Comparison of ENCODE assay signal across 20 cellular contexts in the genomic region with DNA sequence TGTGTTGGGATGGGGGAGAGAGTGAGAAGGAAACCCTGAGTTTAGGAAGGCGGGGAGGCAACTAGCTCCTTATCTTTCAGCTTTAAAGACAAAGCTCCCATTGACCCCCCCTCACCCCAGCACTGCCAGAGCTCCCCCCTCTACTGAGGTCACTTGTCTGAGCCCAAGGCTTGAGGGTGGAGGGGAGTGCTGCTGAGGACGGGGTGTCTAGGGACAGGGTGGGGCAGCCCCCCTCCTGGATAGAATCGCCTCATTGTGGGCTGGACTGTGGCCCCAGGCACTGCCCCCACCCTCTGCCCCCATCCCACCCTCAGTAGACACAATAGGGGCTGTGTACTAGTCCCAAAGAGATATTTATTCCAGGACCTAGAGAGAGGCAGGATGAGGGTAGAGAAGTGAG. TPM values are rescaled to one million over a fixed set of nuclear protein-coding genes. Genes with fewer than 3 reads are reported as not detected.
DNase-seq lines count a peak whose midpoint lies in the region; ATAC-seq and FAIRE-seq lines count a peak whose summit lies in the region.
"Had no signal": no experiment of that assay in that cellular context is flagged by ENCODE, and none has a peak within 500 bp of the region (broad histone marks: within the 10 kb centered on the region; RNA-seq: fewer than 3 reads in every experiment).

No MANE protein-coding gene starts in this region.

- H3K27ac ChIP-seq in SJCRH30: no peak overlapping the region
- H3K27ac ChIP-seq in small intestine (ENCODE audit: low read depth in 1 of 2, low read length in 1 of 2): peak overlapping the region; percentile 77 to 98
- H3K27ac ChIP-seq: foreskin keratinocyte, WERI-Rb-1 had no signal

- ATAC-seq in GM18873 (IDR thresholded peaks at IDR 0.05; ENCODE audit: low FRiP score, unreplicated experiment) (no peak), HG03175 (IDR thresholded peaks at IDR 0.05; ENCODE audit: unreplicated experiment) (no peak)
- ATAC-seq in activated naive CD4-positive, alpha-beta T cell treated with anti-CD3 and anti-CD28 coated beads, Interleukin-2, amount 50 U/mL, for 72 hours: no peak
- ATAC-seq: activated T-cell treated with anti-CD3 and anti-CD28 coated beads, Interleukin-2, amount 50 U/mL, for 72 hours; foreskin keratinocyte; natural killer cell treated with Interleukin-12 subunit alpha and Interleukin-12 subunit beta and Interleukin-15 and Interleukin-18, amount 100 ng/mL, for 72 hours had no signal

- no peaks in the 10 kb centered on the region for H3K36me3 Mint-ChIP-seq in activated naive CD4-positive, alpha-beta T cell treated with anti-CD3 and anti-CD28 coated beads, Interleukin-2, amount 50 U/mL, for 72 hours
- H3K36me3 Mint-ChIP-seq: activated naive CD8-positive, alpha-beta T cell treated with anti-CD3 and anti-CD28 coated beads, Interleukin-2, amount 10 ng/mL, durations not matched to agents 7 days and 5 days; natural killer cell treated with Interleukin-12 subunit alpha and Interleukin-12 subunit beta and Interleukin-15 and Interleukin-18, amount 100 ng/mL, for 72 hours had no signal

- H3K27ac Mint-ChIP-seq in activated naive CD4-positive, alpha-beta T cell treated with anti-CD3 and anti-CD28 coated beads, Interleukin-2, amount 50 U/mL, for 72 hours: no peak overlapping the region
- H3K27ac Mint-ChIP-seq: activated CD4-positive, alpha-beta memory T cell treated with anti-CD3 and anti-CD28 coated beads, Interleukin-2, amount 10 ng/mL, durations not matched to agents 7 days and 5 days; activated naive CD8-positive, alpha-beta T cell treated with anti-CD3 and anti-CD28 coated beads, Interleukin-2, amount 10 ng/mL, durations not matched to agents 7 days and 5 days; activated T-cell treated with anti-CD3 and anti-CD28 coated beads, Interleukin-2, amount 50 U/mL, for 72 hours; natural killer cell treated with Interleukin-12 subunit alpha and Interleukin-12 subunit beta and Interleukin-15 and Interleukin-18, amount 100 ng/mL, for 72 hours had no signal

- H3K4me1 ChIP-seq in SJCRH30 (peaks cover 25% of the 10 kb centered on the region), small intestine (ENCODE audit: control insufficient read depth in 2 of 2, insufficient read depth in 1 of 2, low read depth in 1 of 2, low read length in 1 of 2) (peaks cover 0 to 2% of the 10 kb centered on the region in 2 donors)
- H3K4me1 ChIP-seq: foreskin keratinocyte had no signal

- H3K9me3 Mint-ChIP-seq in activated naive CD4-positive, alpha-beta T cell treated with anti-CD3 and anti-CD28 coated beads, Interleukin-2, amount 50 U/mL, for 72 hours: no peaks in the 10 kb centered on the region
- H3K9me3 Mint-ChIP-seq: activated CD4-positive, alpha-beta memory T cell treated with anti-CD3 and anti-CD28 coated beads, Interleukin-2, amount 10 ng/mL, durations not matched to agents 7 days and 5 days; activated naive CD8-positive, alpha-beta T cell treated with anti-CD3 and anti-CD28 coated beads, Interleukin-2, amount 10 ng/mL, durations not matched to agents 7 days and 5 days; activated T-cell treated with anti-CD3 and anti-CD28 coated beads, Interleukin-2, amount 50 U/mL, for 72 hours; natural killer cell treated with Interleukin-12 subunit alpha and Interleukin-12 subunit beta and Interleukin-15 and Interleukin-18, amount 100 ng/mL, for 72 hours had no signal

- H3K9me3 ChIP-seq in SJCRH30 (replicated peaks) (no peaks in the 10 kb centered on the region), small intestine (ENCODE audit: control insufficient read depth, low read depth) (no peaks in the 10 kb centered on the region)
- H3K9me3 ChIP-seq: MG63 had no signal

- no peaks in the 10 kb centered on the region for H3K27me3 ChIP-seq in SJCRH30
- H3K27me3 ChIP-seq in small intestine (ENCODE audit: control insufficient read depth in 2 of 2, insufficient read depth in 2 of 2, low read length in 2 of 2): no peaks in the 10 kb centered on the region
- H3K27me3 ChIP-seq: foreskin keratinocyte, MG63 had no signal

- WGBS in small intestine, 3 donors: 21 to 45% (median 36%) methylated on average over 2 to 3 of the region's 3 CpGs

- FAIRE-seq in small intestine (lab: Jason Lieb, UNC): no peak

- H3K4me3 ChIP-seq in SJCRH30 (no peak overlapping the region), small intestine (ENCODE audit: low read depth in 1 of 2, low read length in 2 of 2) (peak overlapping the region in 1 of 2 donors; percentile 42)
- H3K4me3 ChIP-seq: MG63 had no signal

- DNase-seq in SJCRH30 (peak; percentile 11 to 27), epidermal melanocyte (ENCODE audit: insufficient read length, low spot score) (peak; percentile 72), middle frontal gyrus (ENCODE audit: extremely low spot score, low spot score) (peak; percentile 24), small intestine (no peak)
- no peak for DNase-seq in stimulated activated CD4-positive, alpha-beta T cell treated with anti-CD3 and anti-CD28 coated beads, Interleukin-4, amount 100 ng/mL, for 4 hours
- no peak for DNase-seq in activated naive CD4-positive, alpha-beta T cell treated with anti-CD3 and anti-CD28 coated beads, Interleukin-2, amount 50 U/mL, for 72 hours (ENCODE audit: low spot score in 2 of 2)
- DNase-seq: activated CD4-positive, alpha-beta memory T cell treated with anti-CD3 and anti-CD28 coated beads, Interleukin-2, amount 10 ng/mL, durations not matched to agents 7 days and 5 days; activated naive CD8-positive, alpha-beta T cell treated with anti-CD3 and anti-CD28 coated beads, Interleukin-2, amount 10 ng/mL, durations not matched to agents 7 days and 5 days; activated T-cell treated with anti-CD3 and anti-CD28 coated beads, Interleukin-2, amount 50 U/mL, for 72 hours; central memory CD4-positive, alpha-beta T cell; COR-L47; foreskin keratinocyte; MG63; NCI-H1694 treated with DMSO at 0.1 percent for 48 hours; NCI-H226; stimulated activated CD4-positive, alpha-beta T cell treated with anti-CD3 and anti-CD28 coated beads, Interleukin-2, amount 100 ng/mL, for 48 hours; WERI-Rb-1 had no signal

- H3K36me3 ChIP-seq in SJCRH30: peaks cover 6% of the 10 kb centered on the region; the same call in 1 of the 2 replicates
- peaks cover 0 to 10% of the 10 kb centered on the region in 2 donors for H3K36me3 ChIP-seq in small intestine (ENCODE audit: control insufficient read depth in 2 of 2, insufficient read depth in 2 of 2, low read length in 2 of 2)
- H3K36me3 ChIP-seq: MG63, WERI-Rb-1 had no signal

RNA-seq across cellular contexts. Expression of gene ERBB3, which starts 3.0 kb away (rescaled TPM):
- total RNA-seq in SJCRH30 (2014; rRNA removed; shearing (Covaris generic)): 38.0 and 38.8 TPM in 2 replicates
- polyA plus RNA-seq in small intestine: 100 to 1,000 TPM in 1 of 3 donors, 10 to 100 TPM in 2; 53.0 to 131 (median 81.1) TPM
- total RNA-seq in activated naive CD4-positive, alpha-beta T cell treated with anti-CD3 and anti-CD28 coated beads, Interleukin-2, amount 50 U/mL, for 72 hours: under 1 TPM; 0.25 to 0.34 TPM
- total RNA-seq: natural killer cell treated with Interleukin-12 subunit alpha and Interleukin-12 subunit beta and Interleukin-15 and Interleukin-18, amount 100 ng/mL, for 72 hours had no signal

RNA-seq across cellular contexts. Expression of gene PA2G4, which starts 21.4 kb away (rescaled TPM):
- 342 and 348 TPM in 2 replicates for total RNA-seq in SJCRH30 (2014; rRNA removed; shearing (Covaris generic))
- 100 to 1,000 TPM in 1 of 3 donors, 10 to 100 TPM in 2; 63.7 to 156 (median 68.6) TPM for polyA plus RNA-seq in small intestine
- total RNA-seq in activated naive CD4-positive, alpha-beta T cell treated with anti-CD3 and anti-CD28 coated beads, Interleukin-2, amount 50 U/mL, for 72 hours: 100 to 1,000 TPM; 224 to 356 TPM

RNA-seq across cellular contexts. Expression of gene RPL41, which starts 33.5 kb away (rescaled TPM):
- total RNA-seq in SJCRH30 (2014; rRNA removed; shearing (Covaris generic)): 5,544 and 5,661 TPM in 2 replicates
- polyA plus RNA-seq in small intestine: 1,000 to 10,000 TPM; 3,267 to 7,277 (median 6,102) TPM
- 1,000 to 10,000 TPM; 5,050 to 5,339 TPM for total RNA-seq in activated naive CD4-positive, alpha-beta T cell treated with anti-CD3 and anti-CD28 coated beads, Interleukin-2, amount 50 U/mL, for 72 hours

RNA-seq across cellular contexts. Expression of gene ZC3H10, which starts 35.1 kb away (rescaled TPM):
- 5.5 and 5.8 TPM in 2 replicates for total RNA-seq in SJCRH30 (2014; rRNA removed; shearing (Covaris generic))
- 1 to 10 TPM; 1.1 to 2.8 (median 1.3) TPM for polyA plus RNA-seq in small intestine
- total RNA-seq in activated naive CD4-positive, alpha-beta T cell treated with anti-CD3 and anti-CD28 coated beads, Interleukin-2, amount 50 U/mL, for 72 hours: 10 to 100 TPM in 1 of 2 donors, 1 to 10 TPM in 1; 7.1 to 15.0 TPM

RNA-seq across cellular contexts. Expression of gene RPS26, which starts 41.2 kb away (rescaled TPM):
- total RNA-seq in SJCRH30 (2014; rRNA removed; shearing (Covaris generic)): 229 and 271 TPM in 2 replicates
- polyA plus RNA-seq in small intestine: 1,000 to 10,000 TPM; 1,020 to 1,993 (median 1,332) TPM
- total RNA-seq in activated naive CD4-positive, alpha-beta T cell treated with anti-CD3 and anti-CD28 coated beads, Interleukin-2, amount 50 U/mL, for 72 hours: 10 to 100 TPM; 47.4 to 49.0 TPM

Comparison
In these comparisons a context has a peak if more than half of its experiments do, and no peak if none do; other contexts are left out.
1. DNase-seq: peak in SJCRH30 (2 of 2), epidermal melanocyte (single experiment) and middle frontal gyrus (single experiment); none in small intestine (single experiment), stimulated activated CD4-positive, alpha-beta T cell treated with anti-CD3 and anti-CD28 coated beads, Interleukin-4, amount 100 ng/mL, for 4 hours (0 of 2) and activated naive CD4-positive, alpha-beta T cell treated with anti-CD3 and anti-CD28 coated beads, Interleukin-2, amount 50 U/mL, for 72 hours (0 of 2).
2. RNA of gene ERBB3, which starts 3.0 kb away (total RNA-seq): 38.0 to 38.8 TPM in SJCRH30; 0.25 to 0.34 TPM in activated naive CD4-positive, alpha-beta T cell treated with anti-CD3 and anti-CD28 coated beads, Interleukin-2, amount 50 U/mL, for 72 hours; every median in the first group is over 10 times any median in the second.